In genomic region chr9:132728071-132728470, GRCh38 we compare ENCODE assay signal across 6 cellular contexts.
"Had no signal": no experiment of that assay in that cellular context is flagged by ENCODE, and none has a peak within 500 bp of the region (broad histone marks: within the 10 kb centered on the region; RNA-seq: fewer than 3 reads in every experiment).

No MANE protein-coding gene starts in this region.

- H3K27ac Mint-ChIP-seq: GM23338, H9 had no signal

- H3K4me3 ChIP-seq: GM23338, K562 had no signal

- H2AFZ ChIP-seq: GM23338 had no signal

- H3K4me2 ChIP-seq: GM23338 had no signal

- ATAC-seq: GM23338, K562 had no signal

- H3K4me3 Mint-ChIP-seq: GM23338, H9 had no signal

- H3K9me3 Mint-ChIP-seq: GM23338, H9 had no signal

- DNase-seq: H9, HCEC 1CT, IMR-90, KG1 had no signal
